In genomic region chr19:49512970-49513745, GRCh38 we compare ENCODE assay signal across 1 cellular context.
TF ChIP-seq lines count a peak whose summit lies in the region.

No MANE protein-coding gene starts in this region.

TF ChIP-seq in K562, 482 proteins besides CTCF, POLR2A, EP300 and RAD21 (continued from another document):
- TF ChIP-seq ZNF449 (CRISPR knock-in tag; IDR thresholded peaks at IDR 0.05) (no peak), RBBP5 (IDR thresholded peaks at IDR 0.05; ENCODE audit: borderline replicate concordance, insufficient read depth, low read length, poor library complexity, severe bottlenecking) (no peak), GATA2 (CRISPR knock-in tag; IDR thresholded peaks at IDR 0.05) (no peak), ZFX (CRISPR knock-in tag; IDR thresholded peaks at IDR 0.05) (peak; percentile 69), E4F1 (CRISPR knock-in tag; IDR thresholded peaks at IDR 0.05; ENCODE audit: borderline replicate concordance) (no peak), SNIP1 (IDR thresholded peaks at IDR 0.05; ENCODE audit: low read depth) (no peak), ZNF197 (CRISPR knock-in tag; IDR thresholded peaks at IDR 0.05; ENCODE audit: low read depth) (no peak), POLR2AphosphoS2 (IDR thresholded peaks at IDR 0.05; ENCODE audit: low read length) (no peak), HDAC3 (IDR thresholded peaks at IDR 0.05; ENCODE audit: borderline replicate concordance, partially characterized antibody) (no peak), ZNF407 (IDR thresholded peaks at IDR 0.05; ENCODE audit: low read depth) (no peak), ZNF699 (CRISPR knock-in tag; IDR thresholded peaks at IDR 0.05; ENCODE audit: insufficient replicate concordance) (no peak), ZNF134 (CRISPR knock-in tag; conservative IDR thresholded peaks at IDR 0.05) (no peak)
TF ChIP-seq in K562: peak in this region for 9.
